Comparison of ENCODE assay signal across 8 cellular contexts in the genomic region with DNA sequence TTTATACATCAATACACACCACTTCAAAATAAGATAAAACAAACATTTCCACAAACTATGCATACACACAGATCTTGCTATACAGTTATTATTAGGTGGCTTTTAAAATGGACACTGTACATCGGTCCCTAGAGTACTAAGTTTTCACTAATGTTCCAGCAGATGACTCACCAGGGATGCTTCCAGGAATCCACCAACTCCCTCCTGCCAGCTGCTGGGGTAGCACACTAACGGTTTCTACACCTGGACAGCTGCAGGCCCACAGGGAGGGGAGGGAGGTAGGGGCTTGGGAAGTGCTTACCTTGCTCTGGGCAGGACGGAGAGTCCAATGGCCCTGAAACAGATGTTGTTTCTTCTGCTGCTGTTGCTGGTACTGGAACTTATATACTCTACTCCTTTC. TPM values are rescaled to one million over a fixed set of nuclear protein-coding genes. Genes with fewer than 3 reads are reported as not detected.
DNase-seq lines count a peak whose midpoint lies in the region; ATAC-seq and TF ChIP-seq lines count a peak whose summit lies in the region.

A gene (minus strand): TSS at position 357 of the 400 bp plus-strand sequence. CDS start 3,705 bp downstream, outside the sequence.

- H3K4me3 ChIP-seq in CD4-positive, CD25-positive, alpha-beta regulatory T cell (ENCODE audit: low read depth, low read length) = peak within 1 kb of the TSS; percentile 18
- H3K4me3 ChIP-seq in Karpas-422 (ENCODE audit: low read length) = peak within 1 kb of the TSS; percentile 66
- peak within 1 kb of the TSS; percentile 49 to 52 for H3K4me3 ChIP-seq in cardiac fibroblast (replicated peaks in 1 of 2; ENCODE audit: low read depth in 2 of 2, low read length in 2 of 2)
- peak within 1 kb of the TSS; percentile 51 for H3K4me3 ChIP-seq in neural cell (ENCODE audit: low read length)

- peaks cover 5 to 15% (median 10%) of the 10 kb centered on the region in 4 donors for H3K4me1 Mint-ChIP-seq in CD4-positive, CD25-positive, alpha-beta regulatory T cell

- no peak within 1 kb of the TSS for H2AFZ ChIP-seq in Karpas-422 (ENCODE audit: low read length)
- no peak within 1 kb of the TSS for H2AFZ ChIP-seq in neural cell (ENCODE audit: low read depth, low read length)

- H3K36me3 ChIP-seq in CD4-positive, CD25-positive, alpha-beta regulatory T cell (ENCODE audit: control insufficient read depth, insufficient read depth, low read length) = no peaks in the 10 kb centered on the region
- no peaks in the 10 kb centered on the region for H3K36me3 ChIP-seq in Karpas-422 (ENCODE audit: insufficient read depth, low read length)
- no peaks in the 10 kb centered on the region for H3K36me3 ChIP-seq in neural cell (ENCODE audit: insufficient read depth, low read length)

- TF ChIP-seq EP300 in neural cell (conservative IDR thresholded peaks at IDR 0.05; ENCODE audit: poor library complexity, severe bottlenecking) = no peak

- H3K27ac ChIP-seq in CD4-positive, CD25-positive, alpha-beta regulatory T cell (ENCODE audit: insufficient read depth, low read length, poor library complexity, severe bottlenecking) = no peak within 1 kb of the TSS
- H3K27ac ChIP-seq in Karpas-422 (ENCODE audit: low read length) (no peak within 1 kb of the TSS), neural cell (ENCODE audit: low read length) (no peak within 1 kb of the TSS)

- POLR2A ChIA-PET in HEK293T (lab: Yijun Ruan, JAX) = no interaction called here

- H3K79me2 ChIP-seq in Karpas-422 (ENCODE audit: low read length) (no peaks in the 10 kb centered on the region), neural cell (replicated peaks; ENCODE audit: insufficient read depth, low read length) (no peaks in the 10 kb centered on the region)

- ATAC-seq in CD4-positive, CD25-positive, alpha-beta regulatory T cell (ENCODE audit: low read depth in 2 of 2) = no peak

- peak within 1 kb of the TSS in 1 of 3 donors; percentile 7 for H3K27ac Mint-ChIP-seq in CD4-positive, CD25-positive, alpha-beta regulatory T cell

- TF ChIP-seq RAD21 in neural cell (conservative IDR thresholded peaks at IDR 0.05) = no peak

- no peak for DNase-seq in CD4-positive, CD25-positive, alpha-beta regulatory T cell
- DNase-seq in Karpas-422 (no peak), cardiac fibroblast (ENCODE audit: low read depth in 2 of 2) (peak; percentile 14 to 50), superior temporal gyrus (ENCODE audit: extremely low spot score) (no peak), HEK293T (ENCODE audit: extremely low spot score) (no peak), NCI-H446 treated with DMSO at 0.1 percent for 48 hours (lab: John Stamatoyannopoulos, UW) (no peak)
- no peak for DNase-seq in activated CD8-positive, alpha-beta memory T cell treated with anti-CD3 and anti-CD28 coated beads, Interleukin-2, amount 50 U/mL, for 4 hours

- H3K27me3 Mint-ChIP-seq in CD4-positive, CD25-positive, alpha-beta regulatory T cell = peaks cover 28% of the 10 kb centered on the region

- no peaks in the 10 kb centered on the region for H3F3A ChIP-seq in neural cell (ENCODE audit: insufficient read depth, low read length, poor library complexity, severe bottlenecking)

- H3K9me3 ChIP-seq in CD4-positive, CD25-positive, alpha-beta regulatory T cell (ENCODE audit: control insufficient read depth in 2 of 2, low read length in 2 of 2) = no peaks in the 10 kb centered on the region
- H3K9me3 ChIP-seq in Karpas-422 (ENCODE audit: low read length) (no peaks in the 10 kb centered on the region), neural cell (ENCODE audit: low read length) (no peaks in the 10 kb centered on the region)

- TF ChIP-seq CTCF in cardiac fibroblast (IDR thresholded peaks at IDR 0.05; ENCODE audit: low read depth, low read length) = no peak
- TF ChIP-seq CTCF in neural cell (IDR thresholded peaks at IDR 0.05; ENCODE audit: poor library complexity, severe bottlenecking) = no peak

- H3K36me3 Mint-ChIP-seq in CD4-positive, CD25-positive, alpha-beta regulatory T cell = peaks cover 2% of the 10 kb centered on the region

- H3K9me3 Mint-ChIP-seq in CD4-positive, CD25-positive, alpha-beta regulatory T cell = no peaks in the 10 kb centered on the region

- no peaks in the 10 kb centered on the region for H4K20me1 ChIP-seq in Karpas-422 (ENCODE audit: insufficient read depth, low read depth, low read length)
- no peaks in the 10 kb centered on the region for H4K20me1 ChIP-seq in neural cell (ENCODE audit: insufficient read depth)

- H3K9ac ChIP-seq in Karpas-422 (ENCODE audit: low read length) (peak within 1 kb of the TSS; percentile 64; the same call in 1 of the 2 replicates), neural cell (ENCODE audit: low read length) (no peak within 1 kb of the TSS)

- peaks cover 12% of the 10 kb centered on the region for H3K4me1 ChIP-seq in CD4-positive, CD25-positive, alpha-beta regulatory T cell (ENCODE audit: control insufficient read depth, insufficient read depth, low read length, poor library complexity, severe bottlenecking)
- H3K4me1 ChIP-seq in Karpas-422 (ENCODE audit: low read length) = peaks cover 36% of the 10 kb centered on the region

- CTCF ChIA-PET in HEK293T (lab: Yijun Ruan, JAX) = no interaction called here

- H3K27me3 ChIP-seq in CD4-positive, CD25-positive, alpha-beta regulatory T cell (ENCODE audit: control insufficient read depth, insufficient read depth, low read length) = peaks cover 9% of the 10 kb centered on the region
- no peaks in the 10 kb centered on the region; the same call in 1 of the 2 replicates for H3K27me3 ChIP-seq in Karpas-422 (ENCODE audit: low read length)
- peaks cover 5% of the 10 kb centered on the region for H3K27me3 ChIP-seq in neural cell (ENCODE audit: insufficient read depth, low read depth, low read length)

- H3K9me2 ChIP-seq in Karpas-422 (replicated peaks; ENCODE audit: insufficient read depth, low read length) (no peaks in the 10 kb centered on the region), neural cell (ENCODE audit: insufficient read depth, low read length) (no peaks in the 10 kb centered on the region)

- peak within 1 kb of the TSS; percentile 23 to 80 (median 72) for H3K4me3 Mint-ChIP-seq in CD4-positive, CD25-positive, alpha-beta regulatory T cell

- peak within 1 kb of the TSS; percentile 80 for H3K4me2 ChIP-seq in Karpas-422 (ENCODE audit: low read depth, low read length, poor library complexity, severe bottlenecking)
- no peak within 1 kb of the TSS for H3K4me2 ChIP-seq in neural cell (ENCODE audit: low read length)

TF ChIP-seq in neural cell, 6 proteins besides CTCF, POLR2A, EP300 and RAD21 (continues in another document):
- TF ChIP-seq MXI1 (conservative IDR thresholded peaks at IDR 0.05; ENCODE audit: poor library complexity, severe bottlenecking) (no peak), EZH2 (IDR thresholded peaks at IDR 0.05; ENCODE audit: borderline replicate concordance, insufficient read depth, low read length, poor library complexity, severe bottlenecking) (no peak)

TF ChIP-seq in HEK293T, 16 proteins besides CTCF, POLR2A, EP300 and RAD21:
- TF ChIP-seq LEF1 (IDR thresholded peaks at IDR 0.05; ENCODE audit: borderline replicate concordance) (no peak), FOXM1 (IDR thresholded peaks at IDR 0.05; ENCODE audit: borderline replicate concordance) (no peak), BHLHE40 (IDR thresholded peaks at IDR 0.05; ENCODE audit: borderline replicate concordance) (no peak), ARNT (IDR thresholded peaks at IDR 0.05) (no peak), L3MBTL2 (conservative IDR thresholded peaks at IDR 0.05) (no peak)
TF ChIP-seq in HEK293T: peak in this region for 0.

RNA-seq across cellular contexts. Expression of the gene that starts here (rescaled TPM):
- not detected for total RNA-seq in CD4-positive, CD25-positive, alpha-beta regulatory T cell
- polyA plus RNA-seq in CD4-positive, CD25-positive, alpha-beta regulatory T cell = not detected
- not detected in 2 replicates for total RNA-seq in Karpas-422 (2014; rRNA removed; shearing (Covaris generic); ENCODE audit: low replicate concordance)
- not detected in 2 replicates for polyA plus RNA-seq in neural cell
- not detected in 2 replicates for polyA minus RNA-seq in neural cell

Comparison
In these comparisons a context has a peak if more than half of its experiments do, and no peak if none do; other contexts are left out.
1. DNase-seq: peak in cardiac fibroblast (2 of 2); none in CD4-positive, CD25-positive, alpha-beta regulatory T cell (0 of 3), Karpas-422 (single experiment), superior temporal gyrus (single experiment), activated CD8-positive, alpha-beta memory T cell treated with anti-CD3 and anti-CD28 coated beads, Interleukin-2, amount 50 U/mL, for 4 hours (single experiment), HEK293T (single experiment) and NCI-H446 treated with DMSO at 0.1 percent for 48 hours (single experiment).
2. Peak in every context shown above with its lines, with median percentiles within 50 percentile points of each other: H3K4me3 ChIP-seq.